Comparison of ENCODE assay signal across 8 cellular contexts in the genomic region with DNA sequence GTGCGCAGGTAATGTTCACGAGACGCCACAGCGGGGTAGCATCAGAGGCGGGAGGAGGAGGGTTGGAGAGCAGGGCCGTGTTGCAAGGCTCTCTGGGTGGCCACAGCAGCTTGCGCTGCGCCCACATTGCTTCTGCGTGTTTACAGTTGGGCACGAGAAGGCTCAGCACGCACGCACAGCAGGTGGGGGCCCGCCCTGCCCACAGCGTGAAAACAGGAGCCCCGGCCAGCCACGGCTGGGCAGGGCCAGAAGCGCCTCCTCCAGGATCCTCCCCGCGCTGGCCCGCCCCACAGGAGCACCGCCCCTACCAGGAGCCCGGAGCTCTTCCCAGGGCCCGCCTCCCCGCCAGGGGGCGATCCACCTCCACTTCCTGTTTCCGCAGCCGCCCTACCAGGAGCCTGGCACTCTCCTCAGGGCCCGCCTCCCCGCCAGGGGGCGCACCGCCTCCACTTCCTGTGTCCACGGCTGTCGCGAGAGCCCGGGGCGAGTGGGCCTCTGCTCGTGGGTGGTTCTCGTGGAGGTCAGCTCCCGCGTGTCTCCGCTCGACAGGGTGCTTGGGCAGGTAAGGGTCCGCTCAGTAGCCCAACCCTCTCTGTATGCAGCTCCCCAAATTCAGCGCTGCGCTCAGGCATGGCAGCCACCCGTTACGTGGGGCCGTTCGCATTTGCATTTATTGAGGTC. TPM values are rescaled to one million over a fixed set of nuclear protein-coding genes. Genes with fewer than 3 reads are reported as not detected.
DNase-seq lines count a peak whose midpoint lies in the region; ATAC-seq and TF ChIP-seq lines count a peak whose summit lies in the region.

A gene with protein sequence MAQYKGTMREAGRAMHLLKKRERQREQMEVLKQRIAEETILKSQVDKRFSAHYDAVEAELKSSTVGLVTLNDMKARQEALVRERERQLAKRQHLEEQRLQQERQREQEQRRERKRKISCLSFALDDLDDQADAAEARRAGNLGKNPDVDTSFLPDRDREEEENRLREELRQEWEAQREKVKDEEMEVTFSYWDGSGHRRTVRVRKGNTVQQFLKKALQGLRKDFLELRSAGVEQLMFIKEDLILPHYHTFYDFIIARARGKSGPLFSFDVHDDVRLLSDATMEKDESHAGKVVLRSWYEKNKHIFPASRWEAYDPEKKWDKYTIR (plus strand): TSS at position 449 of the 681 bp plus-strand sequence. CDS start 439 bp downstream, outside the sequence.

- ATAC-seq in GM19025 (IDR thresholded peaks at IDR 0.05; ENCODE audit: low read depth, unreplicated experiment) (peak; percentile 93), HG03196 (IDR thresholded peaks at IDR 0.05; ENCODE audit: unreplicated experiment) (peak; percentile 88)

- TF ChIP-seq CTCF in AG04450 (IDR thresholded peaks at IDR 0.05; ENCODE audit: low read depth, low read length) = peak; percentile 80

- peak; percentile 56 for TF ChIP-seq POLR2A in erythroblast (IDR thresholded peaks at IDR 0.05; ENCODE audit: low read length)

- H3K4me3 ChIP-seq in AG04450 (ENCODE audit: low read depth, low read length) = peak within 1 kb of the TSS; percentile 64
- H3K4me3 ChIP-seq in mucosa of rectum (ENCODE audit: low read length in 2 of 2) = peak within 1 kb of the TSS; percentile 72 to 76

- H3K36me3 ChIP-seq in mucosa of rectum (ENCODE audit: control insufficient read depth in 2 of 2, insufficient read depth in 2 of 2, low read length in 2 of 2) = no peaks in the 10 kb centered on the region

- peaks cover 0 to 5% of the 10 kb centered on the region in 2 donors for H3K4me1 ChIP-seq in mucosa of rectum (ENCODE audit: control insufficient read depth in 2 of 2, insufficient read depth in 2 of 2, low read length in 2 of 2)

- CTCF ChIA-PET in AG04450 (lab: Charles Lee) = interaction anchor here (0.6 to 6.1 kb wide), 63 partner anchors 8 to 959 kb away, joined by 3 to 70 read pairs (median 4); no protein-coding TSS in a partner anchor

- peak within 1 kb of the TSS; percentile 65 for H3K27ac ChIP-seq in AG04450 (ENCODE audit: low read depth, low read length)
- peak within 1 kb of the TSS; percentile 17 to 58 for H3K27ac ChIP-seq in mucosa of rectum (ENCODE audit: low read depth in 2 of 2, low read length in 2 of 2)

- H3K27me3 ChIP-seq in AG04450 (ENCODE audit: control insufficient read depth, insufficient read depth, low read length) (no peaks in the 10 kb centered on the region), mucosa of rectum (ENCODE audit: control insufficient read depth in 2 of 2, insufficient read depth in 2 of 2, low read length in 2 of 2) (no peaks in the 10 kb centered on the region)

- H3K9me3 ChIP-seq in AG04450 (ENCODE audit: control insufficient read depth, insufficient read depth, low read length) (peaks cover 21% of the 10 kb centered on the region), mucosa of rectum (ENCODE audit: control insufficient read depth in 2 of 2, low read length in 2 of 2) (no peaks in the 10 kb centered on the region)

- POLR2A ChIA-PET in AG04450 (lab: Yijun Ruan, JAX) = interaction anchor here (0.5 to 1.8 kb wide), 6 partner anchors 35 to 913 kb away, joined by 3 to 7 read pairs (median 4); no protein-coding TSS in a partner anchor

- DNase-seq in AG04450 (ENCODE audit: low read depth, low spot score) (peak; percentile 57), NCI-H82 treated with DMSO at 0.1 percent for 48 hours (lab: John Stamatoyannopoulos, UW; ENCODE audit: unreplicated experiment) (peak; percentile 68), erythroblast (lab: John Stamatoyannopoulos, UW) (peak; percentile 92 to 95)
- DNase-seq in activated T-cell treated with anti-CD3 and anti-CD28 coated beads, Interleukin-2, amount 50 U/mL, for 1 hour = peak; percentile 93
- DNase-seq in stimulated activated CD8-positive, alpha-beta memory T cell treated with anti-CD3 and anti-CD28 coated beads, Interleukin-4, amount 100 ng/mL, for 4 hours (ENCODE audit: low read depth in 2 of 2, low spot score in 1 of 2) = peak; percentile 77 to 80

- H3K9ac ChIP-seq in mucosa of rectum (ENCODE audit: low read depth in 1 of 2, low read length in 2 of 2) = peak within 1 kb of the TSS; percentile 60 to 70

RNA-seq across cellular contexts. Expression of the gene that starts here (rescaled TPM):
- polyA plus RNA-seq in AG04450 (2011; rRNA removed) = 4.5 and 5.5 TPM in 2 replicates
- polyA minus RNA-seq in AG04450 (2011; rRNA and poly(A)+ RNA removed) = 2.0 TPM in 2 replicates

Comparison
In these comparisons a context has a peak if more than half of its experiments do, and no peak if none do; other contexts are left out.
1. Peak in every context shown above with its lines: DNase-seq, ATAC-seq, H3K4me3 ChIP-seq and H3K27ac ChIP-seq.